24 cellular contexts compared by ENCODE assay signal in the genomic region with DNA sequence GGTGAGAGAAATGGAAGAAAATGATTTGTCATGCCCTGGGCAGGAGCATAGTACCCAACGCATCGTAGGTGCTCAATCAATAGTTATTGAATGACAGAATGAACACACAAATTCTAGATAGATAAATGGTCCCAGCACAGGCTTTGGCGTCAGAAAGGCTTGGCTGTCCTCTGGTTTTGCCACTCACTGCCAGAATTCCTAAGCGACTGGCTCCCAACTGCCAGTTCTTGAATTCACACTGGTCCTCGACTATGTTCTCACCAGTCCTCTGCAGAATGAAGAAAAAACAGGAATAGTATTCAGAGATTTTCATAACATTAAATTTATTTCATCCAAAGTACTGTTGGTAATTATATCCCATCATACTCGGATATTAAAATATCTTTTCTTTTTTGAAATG.
DNase-seq lines count a peak whose midpoint lies in the region; ATAC-seq and TF ChIP-seq lines count a peak whose summit lies in the region.
"Had no signal": no experiment of that assay in that cellular context is flagged by ENCODE, and none has a peak within 500 bp of the region (broad histone marks: within the 10 kb centered on the region; RNA-seq: fewer than 3 reads in every experiment).

No MANE protein-coding gene starts in this region.

- H3K9ac ChIP-seq in endodermal cell (ENCODE audit: extremely low read depth, low read length, poor library complexity, severe bottlenecking) = no peak overlapping the region
- H3K9ac ChIP-seq: BLaER1 treated with 17β-estradiol and CSF1 and Interleukin-3, amounts not matched to agents 10 nM and 100 nM had no signal

- CTCF ChIA-PET in WTC11 (lab: Charles Lee) = no interaction called here

- peak; percentile 55 for ATAC-seq in Right ventricle myocardium superior (ENCODE audit: poor library complexity)
- ATAC-seq in right cardiac atrium = no peak
- ATAC-seq in left lobe of liver = peak; percentile 26
- ATAC-seq in GM21737 (IDR thresholded peaks at IDR 0.05; ENCODE audit: unreplicated experiment) = no peak
- ATAC-seq in WTC11 = no peak
- ATAC-seq: A549, GM12878, GM23338, HCT116 had no signal

- H3K36me3 Mint-ChIP-seq in endodermal cell (ENCODE audit: low read depth) (peaks cover 25% of the 10 kb centered on the region), WTC11 (peaks cover 14% of the 10 kb centered on the region)

- peaks cover 5% of the 10 kb centered on the region for H3K36me3 ChIP-seq in endodermal cell (ENCODE audit: control insufficient read depth, insufficient read depth, low read length)
- H3K36me3 ChIP-seq: BE2C had no signal

- H3K27me3 Mint-ChIP-seq in endodermal cell (ENCODE audit: insufficient read depth) (no peaks in the 10 kb centered on the region), WTC11 (ENCODE audit: low read depth) (no peaks in the 10 kb centered on the region)
- H3K27me3 Mint-ChIP-seq: CD4-positive, alpha-beta T cell; CD8-positive, alpha-beta memory T cell had no signal

- POLR2A ChIA-PET in WTC11 (lab: Charles Lee) = no interaction called here

- H3K27me3 ChIP-seq in right cardiac atrium (ENCODE audit: control insufficient read depth, insufficient read depth) = no peaks in the 10 kb centered on the region
- no peaks in the 10 kb centered on the region for H3K27me3 ChIP-seq in endodermal cell (ENCODE audit: control insufficient read depth, insufficient read depth, low read length, poor library complexity, severe bottlenecking)
- H3K27me3 ChIP-seq: BE2C; BLaER1 treated with 17β-estradiol and CSF1 and Interleukin-3, amounts not matched to agents 10 nM and 100 nM had no signal

- 83% methylated on average over 6 of the region's 6 CpGs for WGBS in right cardiac atrium
- 98 to 100% methylated on average over 5 of the region's 6 CpGs for WGBS in endodermal cell (ENCODE audit: insufficient coverage in 1 of 2, insufficient read length in 1 of 2), 2 experiments

- H3K4me3 Mint-ChIP-seq in endodermal cell (no peak overlapping the region), WTC11 (no peak overlapping the region)
- H3K4me3 Mint-ChIP-seq: CD14-positive monocyte; CD4-positive, alpha-beta T cell; CD8-positive, alpha-beta memory T cell; GM23338; H9 had no signal

- H3K27ac ChIP-seq in right cardiac atrium (ENCODE audit: low read length) (no peak overlapping the region), endodermal cell (ENCODE audit: low read depth, low read length) (no peak overlapping the region)
- H3K27ac ChIP-seq: A549; BLaER1 treated with 17β-estradiol and CSF1 and Interleukin-3, amounts not matched to agents 10 nM and 100 nM had no signal

- H3K4me3 ChIP-seq in right cardiac atrium (ENCODE audit: low read length) (no peak overlapping the region), endodermal cell (ENCODE audit: low read length) (no peak overlapping the region)
- H3K4me3 ChIP-seq: A549; BLaER1 treated with 17β-estradiol and CSF1 and Interleukin-3, amounts not matched to agents 10 nM and 100 nM; GM12878; GM23338 had no signal

- H3K4me1 Mint-ChIP-seq in endodermal cell = peaks cover 25% of the 10 kb centered on the region
- peaks cover 17% of the 10 kb centered on the region for H3K4me1 Mint-ChIP-seq in WTC11

- no peak for DNase-seq in Right ventricle myocardium superior
- no peak for DNase-seq in right cardiac atrium
- peak; percentile 13 for DNase-seq in endodermal cell
- no peak for DNase-seq in left lobe of liver (ENCODE audit: low spot score)
- no peak for DNase-seq in SHP77 (lab: John Stamatoyannopoulos, UW)
- no peak for DNase-seq in WTC11 (ENCODE audit: low spot score)
- DNase-seq: 8988T; ACHN; AML-193; BE2C; CD4-positive, alpha-beta T cell; CD8-positive, alpha-beta memory T cell; DMS 273 treated with DMSO at 0.1 percent for 48 hours; DMS79; EL; GDM1; H9 had no signal

- no peak overlapping the region for H3K27ac Mint-ChIP-seq in endodermal cell
- H3K27ac Mint-ChIP-seq in WTC11 = no peak overlapping the region
- H3K27ac Mint-ChIP-seq: CD14-positive monocyte; CD4-positive, alpha-beta T cell; GM23338; H9 had no signal

- H3K9me3 ChIP-seq in right cardiac atrium (ENCODE audit: control insufficient read depth, low read length) (no peaks in the 10 kb centered on the region), endodermal cell (ENCODE audit: control insufficient read depth, low read length) (no peaks in the 10 kb centered on the region)
- H3K9me3 ChIP-seq: A549, BE2C had no signal

- peaks cover 5% of the 10 kb centered on the region for H3K9me3 Mint-ChIP-seq in endodermal cell
- H3K9me3 Mint-ChIP-seq in WTC11 = peaks cover 5% of the 10 kb centered on the region
- H3K9me3 Mint-ChIP-seq: GM23338 had no signal

- TF ChIP-seq CTCF in endodermal cell (conservative IDR thresholded peaks at IDR 0.05) = no peak
- no peak for TF ChIP-seq CTCF in WTC11 (IDR thresholded peaks at IDR 0.05)

- H3K4me1 ChIP-seq in right cardiac atrium (ENCODE audit: control insufficient read depth, insufficient read depth, low read length) (peaks cover 3% of the 10 kb centered on the region), endodermal cell (ENCODE audit: control insufficient read depth, insufficient read depth, low read length) (peaks cover 4% of the 10 kb centered on the region)
- H3K4me1 ChIP-seq: A549, BE2C had no signal

- intact Hi-C loops in Right ventricle myocardium superior (cut with DNase I) (no loop called here), right cardiac atrium (cut with DNase I) (no loop called here)

TF ChIP-seq in WTC11, 78 proteins besides CTCF, POLR2A, EP300 and RAD21:
- TF ChIP-seq, protein P1, sequence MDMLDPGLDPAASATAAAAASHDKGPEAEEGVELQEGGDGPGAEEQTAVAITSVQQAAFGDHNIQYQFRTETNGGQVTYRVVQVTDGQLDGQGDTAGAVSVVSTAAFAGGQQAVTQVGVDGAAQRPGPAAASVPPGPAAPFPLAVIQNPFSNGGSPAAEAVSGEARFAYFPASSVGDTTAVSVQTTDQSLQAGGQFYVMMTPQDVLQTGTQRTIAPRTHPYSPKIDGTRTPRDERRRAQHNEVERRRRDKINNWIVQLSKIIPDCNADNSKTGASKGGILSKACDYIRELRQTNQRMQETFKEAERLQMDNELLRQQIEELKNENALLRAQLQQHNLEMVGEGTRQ (CRISPR knock-in tag; IDR thresholded peaks at IDR 0.05) = no peak
- TF ChIP-seq TCF7 (CRISPR knock-in tag; IDR thresholded peaks at IDR 0.05; ENCODE audit: low read depth) = no peak
- no peak for TF ChIP-seq FOXJ3 (CRISPR knock-in tag; IDR thresholded peaks at IDR 0.05; ENCODE audit: borderline replicate concordance)
- TF ChIP-seq, protein P2, sequence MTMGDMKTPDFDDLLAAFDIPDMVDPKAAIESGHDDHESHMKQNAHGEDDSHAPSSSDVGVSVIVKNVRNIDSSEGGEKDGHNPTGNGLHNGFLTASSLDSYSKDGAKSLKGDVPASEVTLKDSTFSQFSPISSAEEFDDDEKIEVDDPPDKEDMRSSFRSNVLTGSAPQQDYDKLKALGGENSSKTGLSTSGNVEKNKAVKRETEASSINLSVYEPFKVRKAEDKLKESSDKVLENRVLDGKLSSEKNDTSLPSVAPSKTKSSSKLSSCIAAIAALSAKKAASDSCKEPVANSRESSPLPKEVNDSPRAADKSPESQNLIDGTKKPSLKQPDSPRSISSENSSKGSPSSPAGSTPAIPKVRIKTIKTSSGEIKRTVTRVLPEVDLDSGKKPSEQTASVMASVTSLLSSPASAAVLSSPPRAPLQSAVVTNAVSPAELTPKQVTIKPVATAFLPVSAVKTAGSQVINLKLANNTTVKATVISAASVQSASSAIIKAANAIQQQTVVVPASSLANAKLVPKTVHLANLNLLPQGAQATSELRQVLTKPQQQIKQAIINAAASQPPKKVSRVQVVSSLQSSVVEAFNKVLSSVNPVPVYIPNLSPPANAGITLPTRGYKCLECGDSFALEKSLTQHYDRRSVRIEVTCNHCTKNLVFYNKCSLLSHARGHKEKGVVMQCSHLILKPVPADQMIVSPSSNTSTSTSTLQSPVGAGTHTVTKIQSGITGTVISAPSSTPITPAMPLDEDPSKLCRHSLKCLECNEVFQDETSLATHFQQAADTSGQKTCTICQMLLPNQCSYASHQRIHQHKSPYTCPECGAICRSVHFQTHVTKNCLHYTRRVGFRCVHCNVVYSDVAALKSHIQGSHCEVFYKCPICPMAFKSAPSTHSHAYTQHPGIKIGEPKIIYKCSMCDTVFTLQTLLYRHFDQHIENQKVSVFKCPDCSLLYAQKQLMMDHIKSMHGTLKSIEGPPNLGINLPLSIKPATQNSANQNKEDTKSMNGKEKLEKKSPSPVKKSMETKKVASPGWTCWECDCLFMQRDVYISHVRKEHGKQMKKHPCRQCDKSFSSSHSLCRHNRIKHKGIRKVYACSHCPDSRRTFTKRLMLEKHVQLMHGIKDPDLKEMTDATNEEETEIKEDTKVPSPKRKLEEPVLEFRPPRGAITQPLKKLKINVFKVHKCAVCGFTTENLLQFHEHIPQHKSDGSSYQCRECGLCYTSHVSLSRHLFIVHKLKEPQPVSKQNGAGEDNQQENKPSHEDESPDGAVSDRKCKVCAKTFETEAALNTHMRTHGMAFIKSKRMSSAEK (CRISPR knock-in tag; IDR thresholded peaks at IDR 0.05; ENCODE audit: borderline replicate concordance) = no peak
TF ChIP-seq in WTC11: peak in this region for 0.

Comparison
In these comparisons a context has a peak if more than half of its experiments do, and no peak if none do; other contexts are left out.
1. ATAC-seq: peak in Right ventricle myocardium superior (single experiment) and left lobe of liver (single experiment); none in right cardiac atrium (0 of 2), GM21737 (single experiment) and WTC11 (single experiment).